ENCODE assay signal across 8 cellular contexts in the genomic region with DNA sequence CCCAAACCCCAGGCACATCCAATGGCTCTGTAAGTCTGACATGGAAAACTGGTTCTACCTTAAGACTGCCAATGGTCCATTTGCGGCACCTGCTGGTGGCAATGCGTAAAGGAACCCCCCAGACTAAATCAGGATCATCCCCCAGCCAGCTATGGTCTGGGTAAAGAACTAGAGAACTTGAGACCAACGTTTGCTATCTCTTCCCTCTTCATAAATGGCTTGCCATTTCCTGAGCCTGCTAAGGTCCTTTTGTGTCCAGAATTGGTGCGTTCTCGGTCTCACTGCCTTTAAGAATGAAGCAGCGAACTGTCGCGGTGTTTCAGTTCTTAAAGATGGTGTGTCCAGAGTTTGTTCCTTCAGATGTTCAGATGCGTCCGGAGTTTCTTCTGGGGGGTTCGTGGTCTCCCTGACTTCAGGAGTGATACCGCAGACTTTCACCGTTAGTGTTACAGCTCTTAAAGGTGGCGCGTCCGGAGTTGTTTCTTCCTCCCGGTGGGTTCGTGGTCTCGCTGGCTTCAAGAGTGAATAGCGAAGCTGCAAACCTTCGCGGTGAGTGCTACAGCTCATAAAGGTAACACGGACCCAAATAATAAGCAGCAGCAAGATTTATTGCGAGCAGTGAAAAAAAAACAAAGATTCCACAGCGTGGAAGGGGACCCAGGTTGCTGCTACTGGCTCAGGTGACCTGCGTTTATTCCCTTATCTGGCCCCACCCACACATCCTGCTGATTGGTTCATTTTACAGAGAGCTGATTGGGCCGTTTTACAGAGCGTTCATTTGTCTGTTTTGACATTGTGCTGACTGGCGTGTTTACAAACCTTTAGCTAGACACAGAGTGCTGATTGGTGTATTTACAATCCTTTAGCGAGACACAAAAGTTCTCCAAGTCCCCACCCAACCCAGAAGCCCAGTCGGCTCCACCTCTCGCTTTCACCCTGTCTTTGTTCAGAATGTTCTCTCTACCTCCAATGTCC.
DNase-seq lines count a peak whose midpoint lies in the region; ATAC-seq and TF ChIP-seq lines count a peak whose summit lies in the region.

No MANE protein-coding gene starts in this region.

- CTCF ChIA-PET in CD4-positive, alpha-beta memory T cell (lab: Charles Lee; ENCODE audit: partially characterized antibody): interaction anchor here (0.6 to 6.5 kb wide), 47 partner anchors 9 to 989 kb away, joined by 3 to 117 read pairs (median 4); partner anchors contain the start of gene ELMO1

- H3K9me3 Mint-ChIP-seq in CD4-positive, alpha-beta memory T cell: no peaks in the 10 kb centered on the region
- H3K9me3 Mint-ChIP-seq in activated naive CD4-positive, alpha-beta T cell treated with anti-CD3 and anti-CD28 coated beads, Interleukin-2, amount 50 U/mL, for 72 hours: peaks cover 0 to 3% of the 10 kb centered on the region in 2 donors

- peak overlapping the region; percentile 78 to 91 for H3K4me3 ChIP-seq in CD4-positive, alpha-beta memory T cell (ENCODE audit: low read length in 2 of 2)
- H3K4me3 ChIP-seq in SJCRH30 (no peak overlapping the region), muscle layer of duodenum (ENCODE audit: low read depth in 1 of 2, low read length in 2 of 2) (peak overlapping the region; percentile 6 to 41), tibial nerve (peak overlapping the region in 2 of 4 donors; percentile 31 to 41)

- 84 to 89% methylated on average over 32 of the region's 32 CpGs for WGBS in tibial nerve, 2 donors

- no peaks in the 10 kb centered on the region for H3K27me3 Mint-ChIP-seq in CD4-positive, alpha-beta memory T cell

- peak in 3 of 5 experiments; percentile 20 to 48 (median 35) for TF ChIP-seq CTCF in tibial nerve (IDR thresholded peaks at IDR 0.05)

- no peak for TF ChIP-seq POLR2A in tibial nerve (IDR thresholded peaks at IDR 0.05)

- peaks cover 69 to 96% (median 84%) of the 10 kb centered on the region in 4 donors for H3K4me1 Mint-ChIP-seq in CD4-positive, alpha-beta memory T cell

- DNase-seq in CD4-positive, alpha-beta memory T cell: peak; percentile 79 to 91 (median 83)
- DNase-seq in SJCRH30 (peak in 1 of 2 experiments; percentile 40), tibial nerve (ENCODE audit: low spot score in 2 of 2) (no peak), NCI-H2029 (lab: John Stamatoyannopoulos, UW) (no peak)
- DNase-seq in activated naive CD4-positive, alpha-beta T cell treated with anti-CD3 and anti-CD28 coated beads, Interleukin-2, amount 50 U/mL, for 72 hours (ENCODE audit: low spot score in 2 of 2): peak; percentile 71 to 72

- H3K27ac Mint-ChIP-seq in CD4-positive, alpha-beta memory T cell: peak overlapping the region; percentile 82 to 98 (median 94)
- peak overlapping the region; percentile 99 for H3K27ac Mint-ChIP-seq in activated naive CD4-positive, alpha-beta T cell treated with anti-CD3 and anti-CD28 coated beads, Interleukin-2, amount 50 U/mL, for 72 hours

- H3K27ac ChIP-seq in CD4-positive, alpha-beta memory T cell (ENCODE audit: low read depth, low read length): peak overlapping the region; percentile 73
- H3K27ac ChIP-seq in SJCRH30 (peak overlapping the region; percentile 64), muscle layer of duodenum (ENCODE audit: low read length) (peak overlapping the region; percentile 65), tibial nerve (peak overlapping the region; percentile 23 to 90 (median 80))

- intact Hi-C loops in CD4-positive, alpha-beta memory T cell (cut with micrococcal nuclease): loop anchor here (1.0 to 5.0 kb wide), 10 partner anchors 11 to 866 kb away; partner anchors contain the start of gene ELMO1

- ATAC-seq in GM19043 (IDR thresholded peaks at IDR 0.05; ENCODE audit: low read depth, unreplicated experiment) (peak; percentile 71), HG03159 (IDR thresholded peaks at IDR 0.05; ENCODE audit: unreplicated experiment) (peak; percentile 70)
- ATAC-seq in activated naive CD4-positive, alpha-beta T cell treated with anti-CD3 and anti-CD28 coated beads, Interleukin-2, amount 50 U/mL, for 72 hours: peak; percentile 62 to 71

- no peak for TF ChIP-seq EP300 in tibial nerve (IDR thresholded peaks at IDR 0.05)

- H3K9me3 ChIP-seq in CD4-positive, alpha-beta memory T cell (ENCODE audit: control insufficient read depth in 1 of 2, low read length in 2 of 2): no peaks in the 10 kb centered on the region
- H3K9me3 ChIP-seq in SJCRH30 (replicated peaks) (no peaks in the 10 kb centered on the region), muscle layer of duodenum (ENCODE audit: control insufficient read depth in 1 of 2, low read length in 2 of 2) (no peaks in the 10 kb centered on the region), tibial nerve (no peaks in the 10 kb centered on the region)

- peaks cover 0 to 7% of the 10 kb centered on the region in 2 donors for H3K36me3 Mint-ChIP-seq in CD4-positive, alpha-beta memory T cell
- H3K36me3 Mint-ChIP-seq in activated naive CD4-positive, alpha-beta T cell treated with anti-CD3 and anti-CD28 coated beads, Interleukin-2, amount 50 U/mL, for 72 hours: peaks cover 13 to 34% of the 10 kb centered on the region in 2 donors

- POLR2A ChIA-PET in CD4-positive, alpha-beta memory T cell (lab: Charles Lee; ENCODE audit: partially characterized antibody): interaction anchor here (0.7 to 6.3 kb wide), 18 partner anchors 9 to 713 kb away, joined by 3 to 123 read pairs (median 4); partner anchors contain the start of gene ELMO1

- peaks cover 71% of the 10 kb centered on the region for H3K4me1 ChIP-seq in CD4-positive, alpha-beta memory T cell (ENCODE audit: insufficient read depth, low read length)
- H3K4me1 ChIP-seq in SJCRH30 (peaks cover 73% of the 10 kb centered on the region), muscle layer of duodenum (ENCODE audit: control insufficient read depth in 1 of 2, insufficient read depth in 2 of 2, low read length in 2 of 2) (peaks cover 4 to 10% of the 10 kb centered on the region in 2 donors), tibial nerve (peaks cover 0 to 78% (median 24%) of the 10 kb centered on the region in 4 donors)

- H3K27me3 ChIP-seq in CD4-positive, alpha-beta memory T cell (ENCODE audit: insufficient read depth, low read length): no peaks in the 10 kb centered on the region
- H3K27me3 ChIP-seq in SJCRH30 (no peaks in the 10 kb centered on the region), muscle layer of duodenum (ENCODE audit: low read depth, low read length) (no peaks in the 10 kb centered on the region), tibial nerve (no peaks in the 10 kb centered on the region)

- H3K4me3 Mint-ChIP-seq in CD4-positive, alpha-beta memory T cell: peak overlapping the region; percentile 93 to 97 (median 96)

- H3K36me3 ChIP-seq in CD4-positive, alpha-beta memory T cell (ENCODE audit: insufficient read depth, low read length): no peaks in the 10 kb centered on the region
- H3K36me3 ChIP-seq in SJCRH30 (no peaks in the 10 kb centered on the region), muscle layer of duodenum (ENCODE audit: control insufficient read depth in 1 of 2, insufficient read depth in 2 of 2, low read length in 2 of 2) (no peaks in the 10 kb centered on the region), tibial nerve (no peaks in the 10 kb centered on the region)

Comparison
In these comparisons a context has a peak if more than half of its experiments do, and no peak if none do; other contexts are left out.
1. DNase-seq: peak in CD4-positive, alpha-beta memory T cell (5 of 5) and activated naive CD4-positive, alpha-beta T cell treated with anti-CD3 and anti-CD28 coated beads, Interleukin-2, amount 50 U/mL, for 72 hours (2 of 2); none in tibial nerve (0 of 2) and NCI-H2029 (single experiment).
2. Peak in every context shown above with its lines, with median percentiles within 50 percentile points of each other: H3K27ac ChIP-seq and ATAC-seq.